19 cellular contexts compared by ENCODE assay signal in the genomic region with DNA sequence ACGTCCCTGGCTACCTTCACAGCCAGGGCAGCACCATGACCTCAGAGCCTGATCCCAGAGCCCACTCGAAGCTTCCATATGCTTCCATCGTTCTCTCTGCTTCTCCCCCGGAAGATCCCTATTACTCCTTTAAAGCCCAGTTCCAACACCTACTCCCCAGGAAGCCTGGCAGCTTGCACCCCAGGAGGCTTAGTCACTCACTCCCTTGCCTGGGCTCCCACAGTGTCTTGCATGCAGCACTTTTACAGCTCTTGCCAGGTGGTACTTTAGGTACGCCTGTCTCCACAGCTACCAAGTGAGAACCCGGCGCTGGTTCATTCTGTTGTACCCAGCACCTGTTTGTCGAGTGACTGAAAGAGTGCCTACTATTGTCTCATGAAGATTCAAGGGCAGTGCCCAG.
"Had no signal": no experiment of that assay in that cellular context is flagged by ENCODE, and none has a peak within 500 bp of the region (broad histone marks: within the 10 kb centered on the region; RNA-seq: fewer than 3 reads in every experiment).

No MANE protein-coding gene starts in this region.

- H3K4me1 Mint-ChIP-seq: immature natural killer cell, memory B cell had no signal

- H3K27me3 ChIP-seq: esophagus muscularis mucosa, foreskin keratinocyte, gastroesophageal sphincter, heart left ventricle, hepatocyte, left lung had no signal

- H3K4me3 ChIP-seq: coronary artery, dorsolateral prefrontal cortex, esophagus muscularis mucosa, gastroesophageal sphincter, heart left ventricle, hepatocyte, left lung, lower lobe of right lung had no signal

- H3K27ac ChIP-seq: coronary artery, dorsolateral prefrontal cortex, esophagus muscularis mucosa, foreskin keratinocyte, gastroesophageal sphincter, heart left ventricle, hepatocyte, left lung, lower lobe of right lung had no signal

- H3K9me3 Mint-ChIP-seq: immature natural killer cell, memory B cell had no signal

- H2AFZ ChIP-seq: hepatocyte had no signal

- DNase-seq: dermis blood vessel endothelial cell; effector CD4-positive, alpha-beta T cell; effector memory CD4-positive, alpha-beta T cell; foreskin keratinocyte; heart left ventricle; hypothalamus; immature natural killer cell; left cardiac atrium; left lung; left ventricle myocardium superior; lower lobe of right lung; mesendoderm; midbrain had no signal

- H3K4me1 ChIP-seq: foreskin keratinocyte, gastroesophageal sphincter, heart left ventricle, left lung, lower lobe of right lung had no signal

- H3K4me2 ChIP-seq: hepatocyte had no signal

- H3K9me3 ChIP-seq: esophagus muscularis mucosa, gastroesophageal sphincter, heart left ventricle, left lung, lower lobe of right lung had no signal

- H3K27ac Mint-ChIP-seq: immature natural killer cell, memory B cell had no signal

- H3K36me3 Mint-ChIP-seq: immature natural killer cell, memory B cell had no signal

- H3K4me3 Mint-ChIP-seq: immature natural killer cell, memory B cell had no signal

- H3K79me2 ChIP-seq: hepatocyte had no signal

- H3K36me3 ChIP-seq: esophagus muscularis mucosa, gastroesophageal sphincter, heart left ventricle, left lung, lower lobe of right lung had no signal
